2 cellular contexts compared by ENCODE assay signal in genomic region chr6:106619223-106619622, GRCh38.
A peak's percentile ranks its signal among the peaks of the same experiment; 100 is the strongest.
TF ChIP-seq lines count a peak whose summit lies in the region.

No MANE protein-coding gene starts in this region.

TF ChIP-seq in HepG2, 621 proteins besides CTCF, POLR2A, EP300 and RAD21 (continues in another document):
- TF ChIP-seq ZNF44 (CRISPR knock-in tag; IDR thresholded peaks at IDR 0.05) (no peak), NR2F6 (IDR thresholded peaks at IDR 0.05) (no peak), NR2F6 (CRISPR knock-in tag; IDR thresholded peaks at IDR 0.05) (0 out of 2 replicates have a peak, but pooled peaks have one; percentile 11), HOMEZ (CRISPR knock-in tag; IDR thresholded peaks at IDR 0.05; ENCODE audit: low read depth) (peak; percentile 38; the same call in 1 of the 2 replicates), ISL2 (CRISPR knock-in tag; IDR thresholded peaks at IDR 0.05) (peak; percentile 26; the same call in 1 of the 2 replicates), GPBP1L1 (CRISPR knock-in tag; IDR thresholded peaks at IDR 0.05) (no peak), TBL1XR1 (IDR thresholded peaks at IDR 0.05; ENCODE audit: borderline replicate concordance, low read length, partially characterized antibody) (no peak), FOXO1 (CRISPR knock-in tag; IDR thresholded peaks at IDR 0.05) (0 out of 2 replicates have a peak, but pooled peaks have one; percentile 24), HDAC2 (CRISPR knock-in tag; IDR thresholded peaks at IDR 0.05) (peak; percentile 38; the same call in 1 of the 2 replicates), ZNF761 (CRISPR knock-in tag; conservative IDR thresholded peaks at IDR 0.05) (no peak)
- TF ChIP-seq, protein P1, sequence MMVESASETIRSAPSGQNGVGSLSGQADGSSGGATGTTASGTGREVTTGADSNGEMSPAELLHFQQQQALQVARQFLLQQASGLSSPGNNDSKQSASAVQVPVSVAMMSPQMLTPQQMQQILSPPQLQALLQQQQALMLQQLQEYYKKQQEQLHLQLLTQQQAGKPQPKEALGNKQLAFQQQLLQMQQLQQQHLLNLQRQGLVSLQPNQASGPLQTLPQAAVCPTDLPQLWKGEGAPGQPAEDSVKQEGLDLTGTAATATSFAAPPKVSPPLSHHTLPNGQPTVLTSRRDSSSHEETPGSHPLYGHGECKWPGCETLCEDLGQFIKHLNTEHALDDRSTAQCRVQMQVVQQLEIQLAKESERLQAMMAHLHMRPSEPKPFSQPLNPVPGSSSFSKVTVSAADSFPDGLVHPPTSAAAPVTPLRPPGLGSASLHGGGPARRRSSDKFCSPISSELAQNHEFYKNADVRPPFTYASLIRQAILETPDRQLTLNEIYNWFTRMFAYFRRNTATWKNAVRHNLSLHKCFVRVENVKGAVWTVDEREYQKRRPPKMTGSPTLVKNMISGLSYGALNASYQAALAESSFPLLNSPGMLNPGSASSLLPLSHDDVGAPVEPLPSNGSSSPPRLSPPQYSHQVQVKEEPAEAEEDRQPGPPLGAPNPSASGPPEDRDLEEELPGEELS (CRISPR knock-in tag; IDR thresholded peaks at IDR 0.05): peak; percentile 47; the same call in 1 of the 2 replicates
- TF ChIP-seq, protein P2, sequence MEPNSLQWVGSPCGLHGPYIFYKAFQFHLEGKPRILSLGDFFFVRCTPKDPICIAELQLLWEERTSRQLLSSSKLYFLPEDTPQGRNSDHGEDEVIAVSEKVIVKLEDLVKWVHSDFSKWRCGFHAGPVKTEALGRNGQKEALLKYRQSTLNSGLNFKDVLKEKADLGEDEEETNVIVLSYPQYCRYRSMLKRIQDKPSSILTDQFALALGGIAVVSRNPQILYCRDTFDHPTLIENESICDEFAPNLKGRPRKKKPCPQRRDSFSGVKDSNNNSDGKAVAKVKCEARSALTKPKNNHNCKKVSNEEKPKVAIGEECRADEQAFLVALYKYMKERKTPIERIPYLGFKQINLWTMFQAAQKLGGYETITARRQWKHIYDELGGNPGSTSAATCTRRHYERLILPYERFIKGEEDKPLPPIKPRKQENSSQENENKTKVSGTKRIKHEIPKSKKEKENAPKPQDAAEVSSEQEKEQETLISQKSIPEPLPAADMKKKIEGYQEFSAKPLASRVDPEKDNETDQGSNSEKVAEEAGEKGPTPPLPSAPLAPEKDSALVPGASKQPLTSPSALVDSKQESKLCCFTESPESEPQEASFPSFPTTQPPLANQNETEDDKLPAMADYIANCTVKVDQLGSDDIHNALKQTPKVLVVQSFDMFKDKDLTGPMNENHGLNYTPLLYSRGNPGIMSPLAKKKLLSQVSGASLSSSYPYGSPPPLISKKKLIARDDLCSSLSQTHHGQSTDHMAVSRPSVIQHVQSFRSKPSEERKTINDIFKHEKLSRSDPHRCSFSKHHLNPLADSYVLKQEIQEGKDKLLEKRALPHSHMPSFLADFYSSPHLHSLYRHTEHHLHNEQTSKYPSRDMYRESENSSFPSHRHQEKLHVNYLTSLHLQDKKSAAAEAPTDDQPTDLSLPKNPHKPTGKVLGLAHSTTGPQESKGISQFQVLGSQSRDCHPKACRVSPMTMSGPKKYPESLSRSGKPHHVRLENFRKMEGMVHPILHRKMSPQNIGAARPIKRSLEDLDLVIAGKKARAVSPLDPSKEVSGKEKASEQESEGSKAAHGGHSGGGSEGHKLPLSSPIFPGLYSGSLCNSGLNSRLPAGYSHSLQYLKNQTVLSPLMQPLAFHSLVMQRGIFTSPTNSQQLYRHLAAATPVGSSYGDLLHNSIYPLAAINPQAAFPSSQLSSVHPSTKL (CRISPR knock-in tag; IDR thresholded peaks at IDR 0.05): peak; percentile 64

TF ChIP-seq in H1, 55 proteins besides CTCF, POLR2A, EP300 and RAD21:
- TF ChIP-seq, protein P3, sequence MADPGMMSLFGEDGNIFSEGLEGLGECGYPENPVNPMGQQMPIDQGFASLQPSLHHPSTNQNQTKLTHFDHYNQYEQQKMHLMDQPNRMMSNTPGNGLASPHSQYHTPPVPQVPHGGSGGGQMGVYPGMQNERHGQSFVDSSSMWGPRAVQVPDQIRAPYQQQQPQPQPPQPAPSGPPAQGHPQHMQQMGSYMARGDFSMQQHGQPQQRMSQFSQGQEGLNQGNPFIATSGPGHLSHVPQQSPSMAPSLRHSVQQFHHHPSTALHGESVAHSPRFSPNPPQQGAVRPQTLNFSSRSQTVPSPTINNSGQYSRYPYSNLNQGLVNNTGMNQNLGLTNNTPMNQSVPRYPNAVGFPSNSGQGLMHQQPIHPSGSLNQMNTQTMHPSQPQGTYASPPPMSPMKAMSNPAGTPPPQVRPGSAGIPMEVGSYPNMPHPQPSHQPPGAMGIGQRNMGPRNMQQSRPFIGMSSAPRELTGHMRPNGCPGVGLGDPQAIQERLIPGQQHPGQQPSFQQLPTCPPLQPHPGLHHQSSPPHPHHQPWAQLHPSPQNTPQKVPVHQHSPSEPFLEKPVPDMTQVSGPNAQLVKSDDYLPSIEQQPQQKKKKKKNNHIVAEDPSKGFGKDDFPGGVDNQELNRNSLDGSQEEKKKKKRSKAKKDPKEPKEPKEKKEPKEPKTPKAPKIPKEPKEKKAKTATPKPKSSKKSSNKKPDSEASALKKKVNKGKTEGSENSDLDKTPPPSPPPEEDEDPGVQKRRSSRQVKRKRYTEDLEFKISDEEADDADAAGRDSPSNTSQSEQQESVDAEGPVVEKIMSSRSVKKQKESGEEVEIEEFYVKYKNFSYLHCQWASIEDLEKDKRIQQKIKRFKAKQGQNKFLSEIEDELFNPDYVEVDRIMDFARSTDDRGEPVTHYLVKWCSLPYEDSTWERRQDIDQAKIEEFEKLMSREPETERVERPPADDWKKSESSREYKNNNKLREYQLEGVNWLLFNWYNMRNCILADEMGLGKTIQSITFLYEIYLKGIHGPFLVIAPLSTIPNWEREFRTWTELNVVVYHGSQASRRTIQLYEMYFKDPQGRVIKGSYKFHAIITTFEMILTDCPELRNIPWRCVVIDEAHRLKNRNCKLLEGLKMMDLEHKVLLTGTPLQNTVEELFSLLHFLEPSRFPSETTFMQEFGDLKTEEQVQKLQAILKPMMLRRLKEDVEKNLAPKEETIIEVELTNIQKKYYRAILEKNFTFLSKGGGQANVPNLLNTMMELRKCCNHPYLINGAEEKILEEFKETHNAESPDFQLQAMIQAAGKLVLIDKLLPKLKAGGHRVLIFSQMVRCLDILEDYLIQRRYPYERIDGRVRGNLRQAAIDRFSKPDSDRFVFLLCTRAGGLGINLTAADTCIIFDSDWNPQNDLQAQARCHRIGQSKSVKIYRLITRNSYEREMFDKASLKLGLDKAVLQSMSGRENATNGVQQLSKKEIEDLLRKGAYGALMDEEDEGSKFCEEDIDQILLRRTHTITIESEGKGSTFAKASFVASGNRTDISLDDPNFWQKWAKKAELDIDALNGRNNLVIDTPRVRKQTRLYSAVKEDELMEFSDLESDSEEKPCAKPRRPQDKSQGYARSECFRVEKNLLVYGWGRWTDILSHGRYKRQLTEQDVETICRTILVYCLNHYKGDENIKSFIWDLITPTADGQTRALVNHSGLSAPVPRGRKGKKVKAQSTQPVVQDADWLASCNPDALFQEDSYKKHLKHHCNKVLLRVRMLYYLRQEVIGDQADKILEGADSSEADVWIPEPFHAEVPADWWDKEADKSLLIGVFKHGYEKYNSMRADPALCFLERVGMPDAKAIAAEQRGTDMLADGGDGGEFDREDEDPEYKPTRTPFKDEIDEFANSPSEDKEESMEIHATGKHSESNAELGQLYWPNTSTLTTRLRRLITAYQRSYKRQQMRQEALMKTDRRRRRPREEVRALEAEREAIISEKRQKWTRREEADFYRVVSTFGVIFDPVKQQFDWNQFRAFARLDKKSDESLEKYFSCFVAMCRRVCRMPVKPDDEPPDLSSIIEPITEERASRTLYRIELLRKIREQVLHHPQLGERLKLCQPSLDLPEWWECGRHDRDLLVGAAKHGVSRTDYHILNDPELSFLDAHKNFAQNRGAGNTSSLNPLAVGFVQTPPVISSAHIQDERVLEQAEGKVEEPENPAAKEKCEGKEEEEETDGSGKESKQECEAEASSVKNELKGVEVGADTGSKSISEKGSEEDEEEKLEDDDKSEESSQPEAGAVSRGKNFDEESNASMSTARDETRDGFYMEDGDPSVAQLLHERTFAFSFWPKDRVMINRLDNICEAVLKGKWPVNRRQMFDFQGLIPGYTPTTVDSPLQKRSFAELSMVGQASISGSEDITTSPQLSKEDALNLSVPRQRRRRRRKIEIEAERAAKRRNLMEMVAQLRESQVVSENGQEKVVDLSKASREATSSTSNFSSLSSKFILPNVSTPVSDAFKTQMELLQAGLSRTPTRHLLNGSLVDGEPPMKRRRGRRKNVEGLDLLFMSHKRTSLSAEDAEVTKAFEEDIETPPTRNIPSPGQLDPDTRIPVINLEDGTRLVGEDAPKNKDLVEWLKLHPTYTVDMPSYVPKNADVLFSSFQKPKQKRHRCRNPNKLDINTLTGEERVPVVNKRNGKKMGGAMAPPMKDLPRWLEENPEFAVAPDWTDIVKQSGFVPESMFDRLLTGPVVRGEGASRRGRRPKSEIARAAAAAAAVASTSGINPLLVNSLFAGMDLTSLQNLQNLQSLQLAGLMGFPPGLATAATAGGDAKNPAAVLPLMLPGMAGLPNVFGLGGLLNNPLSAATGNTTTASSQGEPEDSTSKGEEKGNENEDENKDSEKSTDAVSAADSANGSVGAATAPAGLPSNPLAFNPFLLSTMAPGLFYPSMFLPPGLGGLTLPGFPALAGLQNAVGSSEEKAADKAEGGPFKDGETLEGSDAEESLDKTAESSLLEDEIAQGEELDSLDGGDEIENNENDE (IDR thresholded peaks at IDR 0.05; ENCODE audit: insufficient replicate concordance, low read length): no peak
- TF ChIP-seq BRCA1 (IDR thresholded peaks at IDR 0.05; ENCODE audit: low read depth, low read length) (no peak), EGR1 (IDR thresholded peaks at IDR 0.05; ENCODE audit: borderline replicate concordance, low read depth, low read length) (no peak), CREB1 (IDR thresholded peaks at IDR 0.05) (no peak), SRF (IDR thresholded peaks at IDR 0.05; ENCODE audit: low read depth, low read length) (no peak), E2F6 (IDR thresholded peaks at IDR 0.05) (no peak), RBBP5 (IDR thresholded peaks at IDR 0.05; ENCODE audit: borderline replicate concordance, low read depth, low read length) (no peak)
TF ChIP-seq in H1: peak in this region for 0.
